Comparison of ENCODE assay signal across 2 cellular contexts in the genomic region with DNA sequence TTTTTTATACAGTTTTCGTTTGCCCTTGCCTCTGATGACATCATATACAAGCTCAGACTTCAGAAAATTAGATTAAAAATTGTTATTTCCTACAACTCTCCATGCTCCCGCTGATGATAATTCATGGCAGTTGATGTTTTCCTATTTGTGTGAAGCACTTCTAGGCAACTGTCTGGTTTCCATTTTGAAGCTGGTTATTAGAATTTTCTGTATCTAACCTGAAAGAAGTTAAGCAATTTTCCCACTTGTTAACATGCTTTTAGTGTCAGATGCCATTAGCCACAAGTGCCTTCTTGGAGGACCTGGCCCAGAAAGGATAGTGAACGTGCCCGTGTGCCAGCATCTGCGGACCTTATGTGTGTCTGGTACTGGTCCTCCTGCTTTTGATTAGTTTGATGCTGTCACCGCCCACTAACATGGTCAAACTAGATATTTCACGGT.
A peak's percentile ranks its signal among the peaks of the same experiment; 100 is the strongest.
TF ChIP-seq lines count a peak whose summit lies in the region.

No MANE protein-coding gene starts in this region.

TF ChIP-seq in HepG2, 621 proteins besides CTCF, POLR2A, EP300 and RAD21:
- TF ChIP-seq SP4 (CRISPR knock-in tag; IDR thresholded peaks at IDR 0.05) (no peak), ATF7 (IDR thresholded peaks at IDR 0.05) (peak; percentile 57), ATF7 (CRISPR knock-in tag; IDR thresholded peaks at IDR 0.05) (no peak)

TF ChIP-seq in GM12878, 131 proteins besides CTCF, POLR2A, EP300 and RAD21:
- TF ChIP-seq, protein P1, sequence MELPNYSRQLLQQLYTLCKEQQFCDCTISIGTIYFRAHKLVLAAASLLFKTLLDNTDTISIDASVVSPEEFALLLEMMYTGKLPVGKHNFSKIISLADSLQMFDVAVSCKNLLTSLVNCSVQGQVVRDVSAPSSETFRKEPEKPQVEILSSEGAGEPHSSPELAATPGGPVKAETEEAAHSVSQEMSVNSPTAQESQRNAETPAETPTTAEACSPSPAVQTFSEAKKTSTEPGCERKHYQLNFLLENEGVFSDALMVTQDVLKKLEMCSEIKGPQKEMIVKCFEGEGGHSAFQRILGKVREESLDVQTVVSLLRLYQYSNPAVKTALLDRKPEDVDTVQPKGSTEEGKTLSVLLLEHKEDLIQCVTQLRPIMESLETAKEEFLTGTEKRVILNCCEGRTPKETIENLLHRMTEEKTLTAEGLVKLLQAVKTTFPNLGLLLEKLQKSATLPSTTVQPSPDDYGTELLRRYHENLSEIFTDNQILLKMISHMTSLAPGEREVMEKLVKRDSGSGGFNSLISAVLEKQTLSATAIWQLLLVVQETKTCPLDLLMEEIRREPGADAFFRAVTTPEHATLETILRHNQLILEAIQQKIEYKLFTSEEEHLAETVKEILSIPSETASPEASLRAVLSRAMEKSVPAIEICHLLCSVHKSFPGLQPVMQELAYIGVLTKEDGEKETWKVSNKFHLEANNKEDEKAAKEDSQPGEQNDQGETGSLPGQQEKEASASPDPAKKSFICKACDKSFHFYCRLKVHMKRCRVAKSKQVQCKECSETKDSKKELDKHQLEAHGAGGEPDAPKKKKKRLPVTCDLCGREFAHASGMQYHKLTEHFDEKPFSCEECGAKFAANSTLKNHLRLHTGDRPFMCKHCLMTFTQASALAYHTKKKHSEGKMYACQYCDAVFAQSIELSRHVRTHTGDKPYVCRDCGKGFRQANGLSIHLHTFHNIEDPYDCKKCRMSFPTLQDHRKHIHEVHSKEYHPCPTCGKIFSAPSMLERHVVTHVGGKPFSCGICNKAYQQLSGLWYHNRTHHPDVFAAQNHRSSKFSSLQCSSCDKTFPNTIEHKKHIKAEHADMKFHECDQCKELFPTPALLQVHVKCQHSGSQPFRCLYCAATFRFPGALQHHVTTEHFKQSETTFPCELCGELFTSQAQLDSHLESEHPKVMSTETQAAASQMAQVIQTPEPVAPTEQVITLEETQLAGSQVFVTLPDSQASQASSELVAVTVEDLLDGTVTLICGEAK (IDR thresholded peaks at IDR 0.05; ENCODE audit: borderline replicate concordance): no peak
- no peak for TF ChIP-seq PAX8 (IDR thresholded peaks at IDR 0.05)
- 0 out of 2 replicates have a peak, but pooled peaks have one; percentile 12 for TF ChIP-seq ATF7 (IDR thresholded peaks at IDR 0.05; ENCODE audit: low read depth)
- TF ChIP-seq RUNX3 (IDR thresholded peaks at IDR 0.05; ENCODE audit: low read length): no peak
- TF ChIP-seq MTA3 (IDR thresholded peaks at IDR 0.05; ENCODE audit: borderline replicate concordance, low read length): no peak
